Comparison of ENCODE assay signal across 8 cellular contexts in genomic region chr10:21174670-21175495, GRCh38.
DNase-seq lines count a peak whose midpoint lies in the region; ATAC-seq, FAIRE-seq and TF ChIP-seq lines count a peak whose summit lies in the region.

No MANE protein-coding gene starts in this region.

- peaks cover 0 to 13% of the 10 kb centered on the region in 2 experiments; a peak in 1 of 4 replicates for H3K4me1 ChIP-seq in SK-N-SH (ENCODE audit: control insufficient read depth in 1 of 2, insufficient read depth in 2 of 2, low read depth in 1 of 2, low read length in 1 of 2)
- peaks cover 20% of the 10 kb centered on the region for H3K4me1 ChIP-seq in keratinocyte (ENCODE audit: control insufficient read depth, extremely low read depth, insufficient read depth, low read length)

- H3F3A ChIP-seq in SK-N-SH (replicated peaks; ENCODE audit: insufficient read depth), result peaks cover 3% of the 10 kb centered on the region

- dilution Hi-C loops in keratinocyte (cut with MboI; ENCODE audit: extremely low pct_ligation_motif_present, low sequenced_read_pairs), result no loop called here

- TF ChIP-seq RAD21 in SK-N-SH (IDR thresholded peaks at IDR 0.05; ENCODE audit: low read length), result no peak

- no peak for TF ChIP-seq EP300 in SK-N-SH (IDR thresholded peaks at IDR 0.05; ENCODE audit: borderline replicate concordance in 1 of 2, low read depth in 1 of 2, low read length in 1 of 2)

- ATAC-seq in SK-N-SH treated with all-trans-retinoic acid at 6 μM for 48 hours, result no peak
- no peak for ATAC-seq in HG03565 (IDR thresholded peaks at IDR 0.05; ENCODE audit: unreplicated experiment)

- peak overlapping the region; percentile 63 to 64; a peak in 3 of 4 replicates for H3K4me3 ChIP-seq in SK-N-SH (ENCODE audit: low read depth in 2 of 2, low read length in 1 of 2)
- peak overlapping the region; percentile 54 to 73 (median 62) for H3K4me3 ChIP-seq in keratinocyte (ENCODE audit: control insufficient read depth in 2 of 3, extremely low read depth in 1 of 3, insufficient read depth in 2 of 3, low read depth in 1 of 3, low read length in 3 of 3)

- H3K9me1 ChIP-seq in keratinocyte (ENCODE audit: control insufficient read depth, extremely low read depth, insufficient read depth, low read length), result no peaks in the 10 kb centered on the region

- peak; percentile 43 for FAIRE-seq in keratinocyte (lab: Jason Lieb, UNC)

- TF ChIP-seq CTCF in SK-N-SH (IDR thresholded peaks at IDR 0.05) (no peak), keratinocyte (optimal IDR thresholded peaks at IDR 0.05 in 1 of 3, IDR thresholded peaks at IDR 0.05 in 1 of 3, conservative IDR thresholded peaks at IDR 0.05 in 1 of 3; ENCODE audit: extremely low read depth in 1 of 3, insufficient read depth in 2 of 3, low read length in 3 of 3) (no peak)

- H3K9ac ChIP-seq in SK-N-SH (no peak overlapping the region), keratinocyte (ENCODE audit: control insufficient read depth, extremely low read depth, insufficient read depth, low read length) (peak overlapping the region; percentile 61)

- POLR2A ChIA-PET in SK-N-SH (lab: Yijun Ruan, JAX), result no interaction called here

- H3K9me3 ChIP-seq in SK-N-SH, result no peaks in the 10 kb centered on the region
- H3K9me3 ChIP-seq in keratinocyte (ENCODE audit: control insufficient read depth, low read depth, low read length), result no peaks in the 10 kb centered on the region

- peak overlapping the region; percentile 81; the same call in 1 of the 2 replicates for H2AFZ ChIP-seq in SK-N-SH (ENCODE audit: low read depth)
- peak overlapping the region; percentile 88 for H2AFZ ChIP-seq in keratinocyte (ENCODE audit: control insufficient read depth, low read length)

- no peaks in the 10 kb centered on the region for H4K20me1 ChIP-seq in SK-N-SH (ENCODE audit: insufficient read depth)
- H4K20me1 ChIP-seq in keratinocyte (ENCODE audit: control insufficient read depth, extremely low read depth, insufficient read depth, low read length), result no peaks in the 10 kb centered on the region

- H3K27ac ChIP-seq in SK-N-SH (ENCODE audit: low read depth in 2 of 2, low read length in 1 of 2) (peak overlapping the region in 1 of 2 experiments; percentile 76; a peak in 2 of 4 replicates), angular gyrus (ENCODE audit: low read depth, low read length) (peak overlapping the region; percentile 70), keratinocyte (ENCODE audit: control insufficient read depth, insufficient read depth, low read length) (no peak overlapping the region)

- 49% methylated on average over 36 of the region's 37 CpGs for WGBS in SK-N-SH (ENCODE audit: low lambda C conversion rate)

- CTCF ChIA-PET in SK-N-SH (lab: Yijun Ruan, JAX), result interaction anchor here (1.1 to 1.2 kb wide), 2 partner anchors 13 to 76 kb away, joined by 3 read pairs; no protein-coding TSS in a partner anchor

- peak overlapping the region; percentile 92; the same call in 1 of the 2 replicates for H3K4me2 ChIP-seq in SK-N-SH
- H3K4me2 ChIP-seq in keratinocyte (ENCODE audit: control insufficient read depth, extremely low read depth, insufficient read depth, low read depth, low read length), result peak overlapping the region; percentile 68

- H3K9me2 ChIP-seq in SK-N-SH, result no peaks in the 10 kb centered on the region

- H3K27me3 ChIP-seq in SK-N-SH (ENCODE audit: insufficient read depth) (no peaks in the 10 kb centered on the region), keratinocyte (ENCODE audit: control insufficient read depth, extremely low read depth, insufficient read depth, low read length) (no peaks in the 10 kb centered on the region)

- H3K79me2 ChIP-seq in SK-N-SH (ENCODE audit: insufficient read depth) (no peaks in the 10 kb centered on the region), keratinocyte (ENCODE audit: control insufficient read depth, insufficient read depth, low read length) (no peaks in the 10 kb centered on the region)

- H3K36me3 ChIP-seq in SK-N-SH (replicated peaks in 1 of 2; ENCODE audit: control insufficient read depth in 1 of 2, insufficient read depth in 2 of 2, low read length in 1 of 2) (no peaks in the 10 kb centered on the region), keratinocyte (ENCODE audit: control insufficient read depth in 2 of 2, extremely low read depth in 1 of 2, insufficient read depth in 2 of 2, low read length in 2 of 2) (no peaks in the 10 kb centered on the region)

- DNase-seq in SK-N-SH (no peak), keratinocyte (ENCODE audit: low read depth, low spot score) (no peak), superior temporal gyrus (ENCODE audit: extremely low spot score) (peak; percentile 21), GM19238 (ENCODE audit: insufficient read length, low spot score) (no peak), globus pallidus (ENCODE audit: low spot score) (no peak)

TF ChIP-seq in SK-N-SH, 30 proteins besides CTCF, POLR2A, EP300 and RAD21 (continues in another document):
- no peak for TF ChIP-seq ZBTB33 (IDR thresholded peaks at IDR 0.05; ENCODE audit: borderline replicate concordance, low read depth)
- no peak for TF ChIP-seq FOXM1 (IDR thresholded peaks at IDR 0.05; ENCODE audit: low read depth)
- no peak for TF ChIP-seq RCOR1 (IDR thresholded peaks at IDR 0.05; ENCODE audit: low read length)
- no peak for TF ChIP-seq GATA2 (CRISPR knock-in tag; IDR thresholded peaks at IDR 0.05)

TF ChIP-seq in SK-N-SH treated with all-trans-retinoic acid at 6 μM for 48 hours, 23 proteins besides CTCF, POLR2A, EP300 and RAD21:
- TF ChIP-seq ZNF565 (CRISPR knock-in tag; conservative IDR thresholded peaks at IDR 0.05; ENCODE audit: low read depth), result no peak
- no peak for TF ChIP-seq ZNF8 (CRISPR knock-in tag; IDR thresholded peaks at IDR 0.05)
- TF ChIP-seq OSR1 (CRISPR knock-in tag; IDR thresholded peaks at IDR 0.05), result no peak
- TF ChIP-seq ZFP30 (CRISPR knock-in tag; IDR thresholded peaks at IDR 0.05), result no peak
- TF ChIP-seq CSRNP3 (CRISPR knock-in tag; IDR thresholded peaks at IDR 0.05), result no peak
- no peak for TF ChIP-seq GLIS3 (CRISPR knock-in tag; IDR thresholded peaks at IDR 0.05)
- no peak for TF ChIP-seq TCF4 (CRISPR knock-in tag; IDR thresholded peaks at IDR 0.05; ENCODE audit: borderline replicate concordance)
- no peak for TF ChIP-seq ZNF70 (CRISPR knock-in tag; IDR thresholded peaks at IDR 0.05)
- no peak for TF ChIP-seq BACH2 (CRISPR knock-in tag; IDR thresholded peaks at IDR 0.05; ENCODE audit: borderline replicate concordance)
- TF ChIP-seq POU6F1 (CRISPR knock-in tag; IDR thresholded peaks at IDR 0.05; ENCODE audit: borderline replicate concordance, low read depth), result no peak
